ENCODE assay signal across 17 cellular contexts in the genomic region with DNA sequence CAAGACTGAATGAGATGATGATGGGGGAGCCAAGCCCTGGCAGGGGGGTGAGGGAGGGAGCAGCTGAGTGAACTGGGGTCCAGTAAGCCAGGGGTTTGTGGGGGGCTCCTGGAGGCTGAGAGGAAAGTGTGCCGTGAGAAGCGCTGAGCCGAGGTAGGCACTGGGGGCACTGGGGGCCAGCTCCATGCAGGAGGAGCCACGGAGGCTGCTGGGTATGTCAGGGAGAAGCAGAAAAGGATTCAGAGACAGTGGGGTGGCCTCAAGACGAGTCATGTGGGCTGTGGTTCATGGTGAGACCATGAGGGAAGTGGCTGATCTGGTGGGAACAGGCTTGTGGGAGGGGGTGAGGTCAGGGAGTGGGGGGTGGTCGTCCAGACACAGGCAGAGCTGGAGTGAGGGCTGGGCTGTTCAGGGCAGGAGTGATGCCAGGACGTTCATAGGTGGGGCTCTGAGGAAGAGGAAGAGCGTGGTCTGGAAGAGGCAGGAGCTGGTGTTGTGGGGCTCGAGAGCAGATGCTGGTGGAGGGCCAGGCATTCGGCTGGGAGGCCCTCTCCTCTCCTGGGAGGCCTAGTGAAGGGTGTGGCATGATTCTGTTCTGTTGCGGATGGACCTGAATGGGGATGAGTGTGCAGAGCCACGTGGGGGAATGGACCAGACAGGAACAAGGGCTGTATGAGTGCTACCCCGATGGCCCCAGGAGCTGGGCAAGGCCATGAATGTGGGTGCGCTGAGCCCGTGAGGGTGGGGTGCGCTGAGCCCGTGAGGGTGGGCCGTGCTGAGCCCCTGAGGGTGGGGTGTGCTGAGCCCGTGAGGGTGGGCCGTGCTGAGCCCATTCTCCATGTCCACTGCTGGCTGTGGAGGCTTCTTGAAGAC.
DNase-seq lines count a peak whose midpoint lies in the region; ATAC-seq, FAIRE-seq and TF ChIP-seq lines count a peak whose summit lies in the region.
"Had no signal": no experiment of that assay in that cellular context is flagged by ENCODE, and none has a peak within 500 bp of the region (broad histone marks: within the 10 kb centered on the region; RNA-seq: fewer than 3 reads in every experiment).

No MANE protein-coding gene starts in this region.

- peak overlapping the region in 4 of 6 donors; percentile 28 to 80 (median 39) for H3K27ac Mint-ChIP-seq in naive B cell
- H3K27ac Mint-ChIP-seq: activated naive CD8-positive, alpha-beta T cell treated with anti-CD3 and anti-CD28 coated beads, Interleukin-2, amount 10 ng/mL, durations not matched to agents 7 days and 5 days had no signal

- H3K4me2 ChIP-seq in HepG2 (ENCODE audit: low read depth, low read length), result peak overlapping the region; percentile 38

- H3K36me3 Mint-ChIP-seq in naive B cell, result peaks cover 17 to 25% of the 10 kb centered on the region in 2 donors

- peaks cover 0 to 2% (median 0%) of the 10 kb centered on the region in 7 donors for H3K9me3 Mint-ChIP-seq in naive B cell
- H3K9me3 Mint-ChIP-seq: activated naive CD8-positive, alpha-beta T cell treated with anti-CD3 and anti-CD28 coated beads, Interleukin-2, amount 10 ng/mL, durations not matched to agents 7 days and 5 days; activated T-cell treated with anti-CD3 and anti-CD28 coated beads, Interleukin-2, amount 50 U/mL, for 4 hours had no signal

- TF ChIP-seq CTCF in HepG2 (CRISPR knock-in tag; IDR thresholded peaks at IDR 0.05) (no peak), right lobe of liver (IDR thresholded peaks at IDR 0.05) (no peak)

- ATAC-seq in HepG2 (no peak), right lobe of liver (no peak), naive B cell (ENCODE audit: low read depth in 2 of 2) (no peak), aorta (ENCODE audit: low FRiP score) (peak; percentile 27), GM21825 (IDR thresholded peaks at IDR 0.05; ENCODE audit: unreplicated experiment) (no peak)
- ATAC-seq: activated T-cell treated with anti-CD3 and anti-CD28 coated beads, Interleukin-2, amount 50 U/mL, for 4 hours had no signal

- no TSS peak for BruUV-seq in HepG2 (replicated peaks; lab: Mats Ljungman, UMichigan)

- peaks cover 13 to 23% of the 10 kb centered on the region in 2 experiments for H3K36me3 ChIP-seq in HepG2 (replicated peaks in 1 of 2; ENCODE audit: control insufficient read depth in 1 of 2, insufficient read depth in 2 of 2, low read length in 2 of 2)
- peaks cover 0 to 31% (median 4%) of the 10 kb centered on the region in 4 donors for H3K36me3 ChIP-seq in right lobe of liver
- H3K36me3 ChIP-seq in SJCRH30, result peaks cover 28% of the 10 kb centered on the region
- H3K36me3 ChIP-seq in aorta (ENCODE audit: control insufficient read depth in 1 of 2, insufficient read depth in 2 of 2, low read length in 1 of 2), result peaks cover 0 to 3% of the 10 kb centered on the region in 2 donors

- WGBS in HepG2 (ENCODE audit: low lambda C conversion rate), result 82% methylated on average over 14 of the region's 20 CpGs
- 70% methylated on average over 8 of the region's 20 CpGs for WGBS in right lobe of liver (ENCODE audit: insufficient coverage, low coverage, low lambda C conversion rate, missing lambda C conversion rate)
- 87 to 88% methylated on average over 19 to 20 of the region's 20 CpGs for WGBS in aorta, 2 donors

- H3K79me2 ChIP-seq in HepG2 (ENCODE audit: insufficient read depth, low read length), result peaks cover 2% of the 10 kb centered on the region

- peaks cover 2 to 20% (median 4%) of the 10 kb centered on the region in 3 donors for H3K4me1 Mint-ChIP-seq in naive B cell

- TF ChIP-seq EP300 in HepG2 (IDR thresholded peaks at IDR 0.05; ENCODE audit: low read depth in 2 of 2, low read length in 2 of 2) (no peak), HepG2 (CRISPR knock-in tag; IDR thresholded peaks at IDR 0.05; ENCODE audit: borderline replicate concordance) (no peak)

- no peak overlapping the region for H3K9ac ChIP-seq in HepG2 (ENCODE audit: insufficient read depth, low read depth, low read length)

- POLR2A ChIA-PET in HepG2 (lab: Yijun Ruan, JAX), result no interaction called here

- no peak overlapping the region for H3K4me3 ChIP-seq in HepG2 (replicated peaks in 1 of 3; ENCODE audit: insufficient read depth in 1 of 3, low read depth in 2 of 3, low read length in 3 of 3)
- no peak overlapping the region for H3K4me3 ChIP-seq in right lobe of liver
- H3K4me3 ChIP-seq in SJCRH30, result no peak overlapping the region
- no peak overlapping the region for H3K4me3 ChIP-seq in aorta (ENCODE audit: low read length in 2 of 2)
- H3K4me3 ChIP-seq: cardiac muscle cell, esophagus squamous epithelium, left ventricle myocardium inferior, SJSA1 had no signal

- H3K27me3 Mint-ChIP-seq in naive B cell, result no peaks in the 10 kb centered on the region
- H3K27me3 Mint-ChIP-seq: activated naive CD8-positive, alpha-beta T cell treated with anti-CD3 and anti-CD28 coated beads, Interleukin-2, amount 10 ng/mL, durations not matched to agents 7 days and 5 days had no signal

- in situ Hi-C loops in HepG2 (cut with HindIII; ENCODE audit: extremely low pct_ligation_motif_present, low pct_unique_long_range_greater_than_20kb), result no loop called here

- peak overlapping the region; percentile 61 for H3K27ac ChIP-seq in HepG2 (ENCODE audit: extremely low read length, insufficient read depth, low read length)
- no peak overlapping the region for H3K27ac ChIP-seq in right lobe of liver
- H3K27ac ChIP-seq in SJCRH30, result peak overlapping the region; percentile 94
- no peak overlapping the region for H3K27ac ChIP-seq in aorta (ENCODE audit: low read depth in 1 of 2, low read length in 2 of 2)
- H3K27ac ChIP-seq: cardiac muscle cell, esophagus squamous epithelium, left ventricle myocardium inferior, SJSA1 had no signal

- H3K27me3 ChIP-seq in HepG2 (ENCODE audit: control insufficient read depth in 1 of 2, insufficient read depth in 2 of 2, low read length in 2 of 2) (no peaks in the 10 kb centered on the region), right lobe of liver (no peaks in the 10 kb centered on the region), SJCRH30 (no peaks in the 10 kb centered on the region), aorta (ENCODE audit: control insufficient read depth in 1 of 2, insufficient read depth in 2 of 2, low read length in 1 of 2) (no peaks in the 10 kb centered on the region)
- H3K27me3 ChIP-seq: cardiac muscle cell, esophagus squamous epithelium, SJSA1 had no signal

- intact Hi-C loops in HepG2 (cut with micrococcal nuclease; ENCODE audit: unreplicated experiment) (loop anchor here (5.0 kb wide), 1 partner anchor 113 kb away; no protein-coding TSS in a partner anchor), right lobe of liver (cut with DNase I) (no loop called here), aorta (cut with DNase I) (no loop called here)

- H3K4me3 Mint-ChIP-seq in naive B cell, result peak overlapping the region in 1 of 8 donors; percentile 12
- H3K4me3 Mint-ChIP-seq: activated naive CD8-positive, alpha-beta T cell treated with anti-CD3 and anti-CD28 coated beads, Interleukin-2, amount 10 ng/mL, durations not matched to agents 7 days and 5 days; activated T-cell treated with anti-CD3 and anti-CD28 coated beads, Interleukin-2, amount 50 U/mL, for 4 hours had no signal

- no peaks in the 10 kb centered on the region for H3K9me3 ChIP-seq in HepG2 (ENCODE audit: low read length)
- H3K9me3 ChIP-seq in right lobe of liver, result no peaks in the 10 kb centered on the region
- H3K9me3 ChIP-seq in SJCRH30 (replicated peaks), result no peaks in the 10 kb centered on the region
- H3K9me3 ChIP-seq in aorta (ENCODE audit: control insufficient read depth, low read length), result no peaks in the 10 kb centered on the region
- H3K9me3 ChIP-seq: esophagus squamous epithelium, left ventricle myocardium inferior, SJSA1 had no signal

- CTCF ChIA-PET in HepG2 (lab: Yijun Ruan, JAX; ENCODE audit: low intra/inter-chr PET ratio, low total read pairs), result no interaction called here

- TF ChIP-seq POLR2A in HepG2 (IDR thresholded peaks at IDR 0.05; ENCODE audit: insufficient read depth in 1 of 2, low read depth in 2 of 2, low read length in 2 of 2) (no peak), right lobe of liver (IDR thresholded peaks at IDR 0.05) (no peak)

- FAIRE-seq in HepG2 (lab: Jason Lieb, UNC), result no peak

- no peak for DNase-seq in HepG2 (ENCODE audit: low spot score)
- no peak for DNase-seq in right lobe of liver
- DNase-seq in SJCRH30, result peak in 1 of 2 experiments; percentile 10
- no peak for DNase-seq in naive B cell
- peak in 1 of 2 donors; percentile 55 for DNase-seq in aorta
- no peak for DNase-seq in stimulated activated CD4-positive, alpha-beta T cell treated with anti-CD3 and anti-CD28 coated beads, Interleukin-12 subunit alpha, Interleukin-12 subunit beta, amount 100 ng/mL, for 4 hours
- DNase-seq in midbrain (lab: John Stamatoyannopoulos, UW), result no peak
- DNase-seq: activated naive CD8-positive, alpha-beta T cell treated with anti-CD3 and anti-CD28 coated beads, Interleukin-2, amount 10 ng/mL, durations not matched to agents 7 days and 5 days; activated T-cell treated with anti-CD3 and anti-CD28 coated beads, Interleukin-2, amount 50 U/mL, for 4 hours; Calu3; esophagus squamous epithelium; left ventricle myocardium inferior; OCI-M1; T-helper 9 cell had no signal

- H3K4me1 ChIP-seq in HepG2 (ENCODE audit: insufficient read depth, low read length) (peaks cover 53% of the 10 kb centered on the region), right lobe of liver (peaks cover 0 to 10% (median 4%) of the 10 kb centered on the region in 4 donors), SJCRH30 (peaks cover 29% of the 10 kb centered on the region), aorta (ENCODE audit: control insufficient read depth in 1 of 2, insufficient read depth in 2 of 2, low read length in 2 of 2) (no peaks in the 10 kb centered on the region)
- H3K4me1 ChIP-seq: esophagus squamous epithelium, left ventricle myocardium inferior, SJSA1 had no signal

- no peak for TF ChIP-seq RAD21 in HepG2 (CRISPR knock-in tag; IDR thresholded peaks at IDR 0.05)

- H2AFZ ChIP-seq in HepG2 (ENCODE audit: low read length), result no peak overlapping the region

- H4K20me1 ChIP-seq in HepG2 (ENCODE audit: insufficient read depth, low read length), result no peaks in the 10 kb centered on the region

TF ChIP-seq in HepG2, 621 proteins besides CTCF, POLR2A, EP300 and RAD21 (continues in another document):
- TF ChIP-seq ZNF337 (CRISPR knock-in tag; IDR thresholded peaks at IDR 0.05; ENCODE audit: borderline replicate concordance, low read depth) (no peak), SIX1 (CRISPR knock-in tag; IDR thresholded peaks at IDR 0.05; ENCODE audit: borderline replicate concordance) (no peak), ELF1 (CRISPR knock-in tag; IDR thresholded peaks at IDR 0.05) (no peak), FOXK2 (IDR thresholded peaks at IDR 0.05) (no peak)

Comparison
In these comparisons a context has a peak if more than half of its experiments do, and no peak if none do; other contexts are left out.
1. H3K27ac ChIP-seq: peak in HepG2 (single experiment) and SJCRH30 (single experiment); none in right lobe of liver (0 of 3) and aorta (0 of 2).